ENCODE assay signal across 8 cellular contexts in the genomic region with DNA sequence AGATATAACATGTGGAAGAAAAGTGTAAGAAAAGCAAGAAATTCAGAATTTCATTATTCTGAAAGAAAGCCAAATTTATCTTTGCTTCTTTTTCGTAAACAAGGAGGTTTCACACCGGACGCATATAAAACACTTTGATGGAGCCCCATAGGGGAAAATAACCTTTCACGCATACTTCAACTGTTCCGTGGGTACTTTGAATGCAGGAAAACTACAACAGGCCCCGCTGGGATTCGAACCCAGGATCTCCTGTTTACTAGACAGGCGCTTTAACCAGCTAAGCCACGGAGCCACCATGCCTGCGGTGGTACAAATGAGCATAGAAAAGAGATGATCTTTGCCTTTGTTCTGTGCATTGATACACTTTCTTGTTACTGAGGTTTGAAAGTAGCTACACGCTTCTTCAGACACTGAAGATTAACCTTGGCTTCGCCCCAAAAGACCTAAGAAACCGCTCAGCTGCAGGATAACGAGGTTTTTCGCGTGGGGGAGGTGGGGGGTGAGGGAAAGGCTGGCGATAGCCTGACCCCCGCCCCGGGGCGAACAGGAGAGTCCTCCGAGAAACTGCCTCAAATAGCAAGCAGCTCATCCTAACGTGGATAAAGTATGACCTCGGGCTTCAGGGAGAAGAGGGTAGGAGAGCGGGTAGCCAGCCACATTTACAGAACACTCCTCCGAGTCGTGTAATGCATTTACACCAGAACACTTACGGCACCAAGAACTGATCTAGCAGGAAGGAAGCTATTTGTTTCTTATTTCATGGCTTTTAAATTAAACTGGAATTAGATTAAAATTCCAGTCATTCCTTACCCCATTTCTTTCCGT. TPM values are rescaled to one million over a fixed set of nuclear protein-coding genes. Genes with fewer than 3 reads are reported as not detected.
DNase-seq lines count a peak whose midpoint lies in the region; ATAC-seq and TF ChIP-seq lines count a peak whose summit lies in the region.

No MANE protein-coding gene starts in this region.

- ATAC-seq in GM19324 (IDR thresholded peaks at IDR 0.05; ENCODE audit: low FRiP score, unreplicated experiment) = no peak

- no peak for TF ChIP-seq CTCF in GM12864 (IDR thresholded peaks at IDR 0.05; ENCODE audit: low read depth, low read length, missing control alignments)
- no peak for TF ChIP-seq CTCF in OCI-LY3 (IDR thresholded peaks at IDR 0.05; ENCODE audit: low read depth, low read length)
- no peak for TF ChIP-seq CTCF in epithelial cell of proximal tubule (conservative IDR thresholded peaks at IDR 0.05; ENCODE audit: low read depth, low read length)

- no peaks in the 10 kb centered on the region for H3K27me3 ChIP-seq in OCI-LY3 (ENCODE audit: low read depth, low read length)

- no peaks in the 10 kb centered on the region for H3K9me3 ChIP-seq in OCI-LY3 (ENCODE audit: insufficient read depth, low read length)

- H3K4me2 ChIP-seq in OCI-LY3 (ENCODE audit: low read length) = peak overlapping the region; percentile 85

- peaks cover 37% of the 10 kb centered on the region for H3K4me1 ChIP-seq in OCI-LY3 (ENCODE audit: low read length)

- DNase-seq in GM12864 (ENCODE audit: low read depth) = peak; percentile 86
- peak; percentile 95 for DNase-seq in activated T-cell treated with anti-CD3 and anti-CD28 coated beads for 24 hours (ENCODE audit: low read depth)
- DNase-seq in epithelial cell of proximal tubule (ENCODE audit: low read depth) = no peak
- peak; percentile 95 for DNase-seq in mucosa of gallbladder (ENCODE audit: low spot score)
- peak; percentile 82 to 91 for DNase-seq in stimulated activated CD8-positive, alpha-beta memory T cell treated with anti-CD3 and anti-CD28 coated beads, Interleukin-4, amount 100 ng/mL, for 1 hour (ENCODE audit: low read depth in 2 of 2, low spot score in 1 of 2)

- peak overlapping the region; percentile 45 for H3K4me3 ChIP-seq in GM12864 (ENCODE audit: low read depth, low read length)
- H3K4me3 ChIP-seq in OCI-LY3 (ENCODE audit: low read length) = peak overlapping the region; percentile 95
- peak overlapping the region; percentile 67 for H3K4me3 ChIP-seq in epithelial cell of proximal tubule (ENCODE audit: low read depth, low read length)

- H2AFZ ChIP-seq in OCI-LY3 (ENCODE audit: low read depth, low read length) = peak overlapping the region; percentile 91

- H3K79me2 ChIP-seq in OCI-LY3 (ENCODE audit: low read length) = no peaks in the 10 kb centered on the region

- TF ChIP-seq EP300 in Ishikawa (IDR thresholded peaks at IDR 0.05; ENCODE audit: borderline replicate concordance) = no peak

- no peaks in the 10 kb centered on the region for H3K36me3 ChIP-seq in OCI-LY3 (replicated peaks; ENCODE audit: low read depth, low read length)

- H3K9ac ChIP-seq in OCI-LY3 (ENCODE audit: low read length) = peak overlapping the region; percentile 83

- peak overlapping the region; percentile 82 for H3K27ac ChIP-seq in OCI-LY3 (ENCODE audit: low read length)

- no peak; the same call in 1 of the 2 replicates for TF ChIP-seq RAD21 in Ishikawa (IDR thresholded peaks at IDR 0.05; ENCODE audit: low read depth)

- H4K20me1 ChIP-seq in OCI-LY3 (ENCODE audit: insufficient read depth, low read length) = no peaks in the 10 kb centered on the region

TF ChIP-seq in Ishikawa, 13 proteins besides CTCF, POLR2A, EP300 and RAD21:
- TF ChIP-seq, protein P1, sequence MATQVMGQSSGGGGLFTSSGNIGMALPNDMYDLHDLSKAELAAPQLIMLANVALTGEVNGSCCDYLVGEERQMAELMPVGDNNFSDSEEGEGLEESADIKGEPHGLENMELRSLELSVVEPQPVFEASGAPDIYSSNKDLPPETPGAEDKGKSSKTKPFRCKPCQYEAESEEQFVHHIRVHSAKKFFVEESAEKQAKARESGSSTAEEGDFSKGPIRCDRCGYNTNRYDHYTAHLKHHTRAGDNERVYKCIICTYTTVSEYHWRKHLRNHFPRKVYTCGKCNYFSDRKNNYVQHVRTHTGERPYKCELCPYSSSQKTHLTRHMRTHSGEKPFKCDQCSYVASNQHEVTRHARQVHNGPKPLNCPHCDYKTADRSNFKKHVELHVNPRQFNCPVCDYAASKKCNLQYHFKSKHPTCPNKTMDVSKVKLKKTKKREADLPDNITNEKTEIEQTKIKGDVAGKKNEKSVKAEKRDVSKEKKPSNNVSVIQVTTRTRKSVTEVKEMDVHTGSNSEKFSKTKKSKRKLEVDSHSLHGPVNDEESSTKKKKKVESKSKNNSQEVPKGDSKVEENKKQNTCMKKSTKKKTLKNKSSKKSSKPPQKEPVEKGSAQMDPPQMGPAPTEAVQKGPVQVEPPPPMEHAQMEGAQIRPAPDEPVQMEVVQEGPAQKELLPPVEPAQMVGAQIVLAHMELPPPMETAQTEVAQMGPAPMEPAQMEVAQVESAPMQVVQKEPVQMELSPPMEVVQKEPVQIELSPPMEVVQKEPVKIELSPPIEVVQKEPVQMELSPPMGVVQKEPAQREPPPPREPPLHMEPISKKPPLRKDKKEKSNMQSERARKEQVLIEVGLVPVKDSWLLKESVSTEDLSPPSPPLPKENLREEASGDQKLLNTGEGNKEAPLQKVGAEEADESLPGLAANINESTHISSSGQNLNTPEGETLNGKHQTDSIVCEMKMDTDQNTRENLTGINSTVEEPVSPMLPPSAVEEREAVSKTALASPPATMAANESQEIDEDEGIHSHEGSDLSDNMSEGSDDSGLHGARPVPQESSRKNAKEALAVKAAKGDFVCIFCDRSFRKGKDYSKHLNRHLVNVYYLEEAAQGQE (IDR thresholded peaks at IDR 0.05; ENCODE audit: low read depth) = no peak
- TF ChIP-seq TCF12 (IDR thresholded peaks at IDR 0.05; ENCODE audit: low read depth) (no peak), FOXM1 (IDR thresholded peaks at IDR 0.05; ENCODE audit: borderline replicate concordance, low read depth) (peak; percentile 19; the same call in 1 of the 2 replicates), NFIC (IDR thresholded peaks at IDR 0.05) (0 out of 2 replicates have a peak, but pooled peaks have one; percentile 21), EGR1 (IDR thresholded peaks at IDR 0.05) (no peak), CEBPB (IDR thresholded peaks at IDR 0.05) (no peak), TEAD4 (IDR thresholded peaks at IDR 0.05) (peak; percentile 91), TAF1 (IDR thresholded peaks at IDR 0.05; ENCODE audit: low read depth) (no peak), ZBTB7A (IDR thresholded peaks at IDR 0.05; ENCODE audit: low read depth) (no peak), YY1 (IDR thresholded peaks at IDR 0.05; ENCODE audit: low read depth) (0 out of 2 replicates have a peak, but pooled peaks have one; percentile 39), CREB1 (IDR thresholded peaks at IDR 0.05; ENCODE audit: low read depth) (no peak)
- TF ChIP-seq, protein P2, sequence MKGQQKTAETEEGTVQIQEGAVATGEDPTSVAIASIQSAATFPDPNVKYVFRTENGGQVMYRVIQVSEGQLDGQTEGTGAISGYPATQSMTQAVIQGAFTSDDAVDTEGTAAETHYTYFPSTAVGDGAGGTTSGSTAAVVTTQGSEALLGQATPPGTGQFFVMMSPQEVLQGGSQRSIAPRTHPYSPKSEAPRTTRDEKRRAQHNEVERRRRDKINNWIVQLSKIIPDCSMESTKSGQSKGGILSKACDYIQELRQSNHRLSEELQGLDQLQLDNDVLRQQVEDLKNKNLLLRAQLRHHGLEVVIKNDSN (IDR thresholded peaks at IDR 0.05) = no peak; the same call in 1 of the 2 replicates
- TF ChIP-seq, protein P3, sequence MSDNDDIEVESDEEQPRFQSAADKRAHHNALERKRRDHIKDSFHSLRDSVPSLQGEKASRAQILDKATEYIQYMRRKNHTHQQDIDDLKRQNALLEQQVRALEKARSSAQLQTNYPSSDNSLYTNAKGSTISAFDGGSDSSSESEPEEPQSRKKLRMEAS (IDR thresholded peaks at IDR 0.05) = peak; percentile 28; the same call in 1 of the 2 replicates

RNA-seq across cellular contexts. Expression of a gene that starts 5.3 kb away (rescaled TPM):
- total RNA-seq in epithelial cell of proximal tubule = 60.4 and 94.7 TPM in 2 replicates
- 55.8 TPM for total RNA-seq in mucosa of gallbladder

RNA-seq across cellular contexts. Expression of a gene that starts 32.8 kb away (rescaled TPM):
- total RNA-seq in epithelial cell of proximal tubule (0.14 TPM in 1 of 2 replicates, not detected in the other), mucosa of gallbladder (not detected)

Comparison
In these comparisons a context has a peak if more than half of its experiments do, and no peak if none do; other contexts are left out.
1. H3K4me3 ChIP-seq: peak in every context shown above with its lines; median percentile 95 in OCI-LY3; 67 in epithelial cell of proximal tubule; 45 in GM12864.